ENCODE assay signal across 7 cellular contexts in genomic region chr10:18140149-18140956, GRCh38. TPM values are rescaled to one million over a fixed set of nuclear protein-coding genes. Genes with fewer than 3 reads are reported as not detected.
DNase-seq lines count a peak whose midpoint lies in the region; ATAC-seq and TF ChIP-seq lines count a peak whose summit lies in the region.

Gene CACNB2, plus strand, starts transcription at chr10:18140424.

- no peak for ATAC-seq in naive B cell (ENCODE audit: low read depth in 2 of 2)
- ATAC-seq in HG02884 (IDR thresholded peaks at IDR 0.05; ENCODE audit: unreplicated experiment) = no peak
- ATAC-seq in GM21529 (IDR thresholded peaks at IDR 0.05; ENCODE audit: unreplicated experiment) = no peak
- ATAC-seq in GM18505 (IDR thresholded peaks at IDR 0.05; ENCODE audit: unreplicated experiment) = no peak

- TF ChIP-seq POLR2A in GM18505 (IDR thresholded peaks at IDR 0.05; ENCODE audit: borderline replicate concordance, extremely low read depth, insufficient read depth, insufficient read length) = no peak

- DNase-seq in GM13977 (ENCODE audit: low spot score) (peak; percentile 42), RWPE1 (ENCODE audit: low spot score) (no peak), fibroblast of the aortic adventitia (ENCODE audit: low read depth) (peak; percentile 67), naive B cell (no peak)

- CTCF ChIA-PET in RWPE1 (lab: Yijun Ruan, JAX) = no interaction called here

- TF ChIP-seq CTCF in GM13977 (IDR thresholded peaks at IDR 0.05; ENCODE audit: extremely low read depth, insufficient read depth, missing control alignments) (no peak), RWPE1 (conservative IDR thresholded peaks at IDR 0.05; ENCODE audit: low read depth) (peak; percentile 15; the same call in 1 of the 2 replicates), fibroblast of the aortic adventitia (IDR thresholded peaks at IDR 0.05; ENCODE audit: insufficient read depth, low read length) (no peak)

- peaks cover 19 to 47% (median 40%) of the 10 kb centered on the region in 3 donors for H3K27me3 Mint-ChIP-seq in naive B cell

- no peaks in the 10 kb centered on the region for H3K36me3 Mint-ChIP-seq in naive B cell

- H3K4me3 ChIP-seq in fibroblast of the aortic adventitia (ENCODE audit: low read depth, low read length) = peak within 1 kb of the TSS; percentile 73

- POLR2A ChIA-PET in RWPE1 (lab: Yijun Ruan, JAX; ENCODE audit: low non-redundant PET) = no interaction called here

- in situ Hi-C loops in GM13977 (cut with MboI; ENCODE audit: low pct_unique_long_range_greater_than_20kb, low sequenced_read_pairs, unreplicated experiment) = no loop called here

- H3K4me3 Mint-ChIP-seq in naive B cell = peak within 1 kb of the TSS in 7 of 8 donors; percentile 17 to 80 (median 43)

- no peak within 1 kb of the TSS for H3K27ac Mint-ChIP-seq in naive B cell

- H3K4me1 Mint-ChIP-seq in naive B cell = peaks cover 0 to 12% (median 0%) of the 10 kb centered on the region in 3 donors

- H3K9me3 Mint-ChIP-seq in naive B cell = no peaks in the 10 kb centered on the region

- peak within 1 kb of the TSS; percentile 28; the same call in 1 of the 2 replicates for H3K27ac ChIP-seq in RWPE1

RNA-seq across cellular contexts. Expression of gene CACNB2, which starts in this region (rescaled TPM):
- total RNA-seq in fibroblast of the aortic adventitia (ENCODE audit: low replicate concordance) = 0.82 and 2.1 TPM in 2 replicates
- under 1 TPM in 5 of 6 donors, not detected in 1; 0.16 to 0.73 (median 0.41) TPM for polyA plus RNA-seq in naive B cell (ENCODE audit: low read depth in 6 of 6)

Comparison
In these comparisons a context has a peak if more than half of its experiments do, and no peak if none do; other contexts are left out.
1. DNase-seq: peak in GM13977 (single experiment) and fibroblast of the aortic adventitia (single experiment); none in RWPE1 (single experiment) and naive B cell (single experiment).